ENCODE assay signal across 10 cellular contexts in genomic region chr1:202578001-202578500, GRCh38.
DNase-seq lines count a peak whose midpoint lies in the region; ATAC-seq and TF ChIP-seq lines count a peak whose summit lies in the region.
"Had no signal": no experiment of that assay in that cellular context is flagged by ENCODE, and none has a peak within 500 bp of the region (broad histone marks: within the 10 kb centered on the region; RNA-seq: fewer than 3 reads in every experiment).

No MANE protein-coding gene starts in this region.

- no peak overlapping the region for H2BK15ac ChIP-seq in mesenchymal stem cell (ENCODE audit: low read depth, poor library complexity, severe bottlenecking)

- TF ChIP-seq CTCF in right atrium auricular region (IDR thresholded peaks at IDR 0.05) (no peak), dorsolateral prefrontal cortex (IDR thresholded peaks at IDR 0.05 in 54 of 56, conservative IDR thresholded peaks at IDR 0.05 in 2 of 56; ENCODE audit: low read depth in 1 of 56, partially characterized antibody in 56 of 56) (no peak)

- H3K36me3 ChIP-seq in right atrium auricular region (peaks cover 54% of the 10 kb centered on the region), mesenchymal stem cell (ENCODE audit: control insufficient read depth in 1 of 2, insufficient read depth in 2 of 2, low read depth in 1 of 2, low read length in 2 of 2) (peaks cover 0 to 18% of the 10 kb centered on the region in 2 experiments), aorta (ENCODE audit: control insufficient read depth in 1 of 2, insufficient read depth in 2 of 2, low read length in 1 of 2) (peaks cover 18 to 21% of the 10 kb centered on the region in 2 donors)

- no peak overlapping the region for H2BK5ac ChIP-seq in mesenchymal stem cell (ENCODE audit: low read depth, low read length, poor library complexity, severe bottlenecking)

- no peak overlapping the region for H2BK12ac ChIP-seq in mesenchymal stem cell (ENCODE audit: low read length in 2 of 2)

- H3K4me3 ChIP-seq in right atrium auricular region (no peak overlapping the region), mesenchymal stem cell (ENCODE audit: insufficient read depth in 1 of 2, low read depth in 1 of 2, low read length in 2 of 2) (no peak overlapping the region), aorta (ENCODE audit: low read length in 2 of 2) (no peak overlapping the region), dorsolateral prefrontal cortex (no peak overlapping the region)
- H3K4me3 ChIP-seq: mucosa of descending colon had no signal

- no peak overlapping the region for H3K23ac ChIP-seq in mesenchymal stem cell (ENCODE audit: low read length in 2 of 2)

- H2BK120ac ChIP-seq in mesenchymal stem cell (ENCODE audit: low read depth, low read length) = no peak overlapping the region

- intact Hi-C loops in left ventricle myocardium superior (cut with micrococcal nuclease) (no loop called here), aorta (cut with DNase I) (loop anchor here in 1 of 2 donors (10.0 kb wide), 1 partner anchor 47 kb away; no protein-coding TSS in a partner anchor), dorsolateral prefrontal cortex (cut with DNase I) (loop anchor here in 1 of 2 donors (10.0 kb wide), 1 partner anchor 73 kb away; no protein-coding TSS in a partner anchor)

- no peak overlapping the region for H2AFZ ChIP-seq in mesenchymal stem cell (ENCODE audit: low read depth, low read length)

- ATAC-seq in left ventricle myocardium superior (no peak), aorta (ENCODE audit: low FRiP score) (no peak)

- H3K4ac ChIP-seq in mesenchymal stem cell (ENCODE audit: low read depth in 1 of 2, low read length in 2 of 2) = no peak overlapping the region

- no peak overlapping the region for H3K14ac ChIP-seq in mesenchymal stem cell (ENCODE audit: low read length in 2 of 2)

- H3K4me1 ChIP-seq in right atrium auricular region (peaks cover 0 to 54% of the 10 kb centered on the region in 2 donors), mesenchymal stem cell (ENCODE audit: control insufficient read depth, insufficient read depth, low read depth, low read length) (peaks cover 2% of the 10 kb centered on the region), aorta (ENCODE audit: control insufficient read depth in 1 of 2, insufficient read depth in 2 of 2, low read length in 2 of 2) (peaks cover 7 to 12% of the 10 kb centered on the region in 2 donors)

- H3K9me3 ChIP-seq in right atrium auricular region = no peaks in the 10 kb centered on the region
- no peaks in the 10 kb centered on the region for H3K9me3 ChIP-seq in mesenchymal stem cell (ENCODE audit: control insufficient read depth, low read length)
- H3K9me3 ChIP-seq in aorta (ENCODE audit: control insufficient read depth, low read length) = no peaks in the 10 kb centered on the region
- H3K9me3 ChIP-seq: mucosa of descending colon had no signal

- H3K9ac ChIP-seq in mesenchymal stem cell (ENCODE audit: low read length) = peak overlapping the region; percentile 14

- DNase-seq in right atrium auricular region (ENCODE audit: low spot score) (no peak), left ventricle myocardium superior (no peak), cerebellum (ENCODE audit: low spot score) (peak; percentile 35), mesenchymal stem cell (peak; percentile 65), aorta (no peak), T-helper 1 cell (no peak), dorsolateral prefrontal cortex (no peak)
- DNase-seq in activated naive CD4-positive, alpha-beta T cell treated with anti-CD3 and anti-CD28 coated beads, Interleukin-2, amount 50 U/mL, for 16 hours = no peak
- DNase-seq: Kasumi-1, mucosa of descending colon had no signal

- H3K79me1 ChIP-seq in mesenchymal stem cell (replicated peaks; ENCODE audit: low read length, poor library complexity, severe bottlenecking) = no peaks in the 10 kb centered on the region

- H3K18ac ChIP-seq in mesenchymal stem cell (ENCODE audit: low read depth in 1 of 2, low read length in 2 of 2) = no peak overlapping the region

- no peak overlapping the region for H2AK5ac ChIP-seq in mesenchymal stem cell (ENCODE audit: low read length, severe bottlenecking)

- H3K27me3 ChIP-seq in right atrium auricular region = no peaks in the 10 kb centered on the region
- H3K27me3 ChIP-seq in mesenchymal stem cell (ENCODE audit: control insufficient read depth in 1 of 2, insufficient read depth in 1 of 2, low read length in 2 of 2) = no peaks in the 10 kb centered on the region
- H3K27me3 ChIP-seq in aorta (ENCODE audit: control insufficient read depth in 1 of 2, insufficient read depth in 2 of 2, low read length in 1 of 2) = no peaks in the 10 kb centered on the region
- no peaks in the 10 kb centered on the region for H3K27me3 ChIP-seq in dorsolateral prefrontal cortex

- 20% methylated on average over 4 of the region's 4 CpGs for WGBS in mesenchymal stem cell
- 12 to 17% methylated on average over 4 of the region's 4 CpGs for WGBS in aorta, 2 donors

- no peak overlapping the region for H4K91ac ChIP-seq in mesenchymal stem cell (ENCODE audit: low read length)

- H4K8ac ChIP-seq in mesenchymal stem cell (ENCODE audit: low read length) = no peak overlapping the region

- H3K27ac ChIP-seq in right atrium auricular region = peak overlapping the region; percentile 42 to 68
- no peak overlapping the region for H3K27ac ChIP-seq in mesenchymal stem cell (ENCODE audit: low read length, poor library complexity, severe bottlenecking)
- peak overlapping the region; percentile 57 to 87 for H3K27ac ChIP-seq in aorta (ENCODE audit: low read depth in 1 of 2, low read length in 2 of 2)
- peak overlapping the region in 4 of 59 donors; percentile 4 to 52 (median 24) for H3K27ac ChIP-seq in dorsolateral prefrontal cortex

- no peak overlapping the region for H3K4me2 ChIP-seq in mesenchymal stem cell (ENCODE audit: low read length, poor library complexity, severe bottlenecking)

Comparison
In these comparisons a context has a peak if more than half of its experiments do, and no peak if none do; other contexts are left out.
1. DNase-seq: peak in cerebellum (single experiment) and mesenchymal stem cell (single experiment); none in right atrium auricular region (single experiment), left ventricle myocardium superior (single experiment), aorta (0 of 2), activated naive CD4-positive, alpha-beta T cell treated with anti-CD3 and anti-CD28 coated beads, Interleukin-2, amount 50 U/mL, for 16 hours (single experiment), T-helper 1 cell (0 of 5) and dorsolateral prefrontal cortex (0 of 10).